ENCODE assay signal across 30 cellular contexts in genomic region chr20:45279992-45280391, GRCh38. TPM values are rescaled to one million over a fixed set of nuclear protein-coding genes. Genes with fewer than 3 reads are reported as not detected.
"Had no signal": no experiment of that assay in that cellular context is flagged by ENCODE, and none has a peak within 500 bp of the region (broad histone marks: within the 10 kb centered on the region; RNA-seq: fewer than 3 reads in every experiment).

No MANE protein-coding gene starts in this region.

- H3K4me1 Mint-ChIP-seq: activated CD4-positive, alpha-beta T cell treated with anti-CD3 and anti-CD28 coated beads for 36 hours; activated naive CD8-positive, alpha-beta T cell treated with anti-CD3 and anti-CD28 coated beads, Interleukin-2, amount 50 U/mL, for 24 hours; central memory CD8-positive, alpha-beta T cell had no signal

- H3K4me1 ChIP-seq: ascending aorta, body of pancreas, Peyer's patch had no signal

- H3K4me3 ChIP-seq: ascending aorta, body of pancreas, Peyer's patch had no signal

- DNase-seq: activated CD4-positive, alpha-beta T cell treated with anti-CD3 and anti-CD28 coated beads for 36 hours; activated CD8-positive, alpha-beta memory T cell treated with anti-CD3 and anti-CD28 coated beads, Interleukin-2, amount 50 U/mL, for 48 hours; activated CD8-positive, alpha-beta T cell treated with anti-CD3 and anti-CD28 coated beads, Interleukin-2, amount 10 ng/mL, durations not matched to agents 7 days and 5 days; activated effector memory CD4-positive, alpha-beta T cell treated with Interleukin-2 at 50 U/mL for 16 hours; activated naive CD4-positive, alpha-beta T cell; activated naive CD8-positive, alpha-beta T cell treated with anti-CD3 and anti-CD28 coated beads, Interleukin-2, amount 50 U/mL, for 24 hours; activated T-cell treated with anti-CD3 and anti-CD28 coated beads, Interleukin-2, amount 50 U/mL, for 1 hour; amniotic stem cell; body of pancreas; KG1; NCI-H1092; NCI-H1417; NCI-H1930; NCI-H2107; NCI-H2171 treated with DMSO at 0.1 percent for 48 hours; NCI-H345; NCI-H510A; NCI-H526 treated with DMSO at 0.1 percent for 48 hours; Peyer's patch; SHP77 treated with DMSO at 0.1 percent for 48 hours; T-helper 1 cell; WERI-Rb-1 had no signal

- H3K9me3 Mint-ChIP-seq: activated naive CD4-positive, alpha-beta T cell treated with anti-CD3 and anti-CD28 coated beads, Interleukin-2, amount 50 U/mL, for 72 hours; activated naive CD8-positive, alpha-beta T cell treated with anti-CD3 and anti-CD28 coated beads, Interleukin-2, amount 50 U/mL, for 24 hours; central memory CD8-positive, alpha-beta T cell had no signal

- H3K9me3 ChIP-seq: ascending aorta, body of pancreas, Peyer's patch had no signal

- H3K36me3 ChIP-seq: ascending aorta, Peyer's patch, WERI-Rb-1 had no signal

- H3K27ac Mint-ChIP-seq: activated CD4-positive, alpha-beta T cell treated with anti-CD3 and anti-CD28 coated beads for 36 hours; activated CD8-positive, alpha-beta T cell treated with anti-CD3 and anti-CD28 coated beads, Interleukin-2, amount 10 ng/mL, durations not matched to agents 7 days and 5 days; activated naive CD4-positive, alpha-beta T cell treated with anti-CD3 and anti-CD28 coated beads, Interleukin-2, amount 50 U/mL, for 72 hours; activated naive CD8-positive, alpha-beta T cell treated with anti-CD3 and anti-CD28 coated beads, Interleukin-2, amount 50 U/mL, for 24 hours had no signal

- ATAC-seq: activated CD4-positive, alpha-beta T cell treated with anti-CD3 and anti-CD28 coated beads for 36 hours; activated CD8-positive, alpha-beta T cell treated with anti-CD3 and anti-CD28 coated beads, Interleukin-2, amount 10 ng/mL, durations not matched to agents 7 days and 5 days; activated naive CD4-positive, alpha-beta T cell treated with anti-CD3 and anti-CD28 coated beads, Interleukin-2, amount 50 U/mL, for 72 hours; activated naive CD8-positive, alpha-beta T cell treated with anti-CD3 and anti-CD28 coated beads, Interleukin-2, amount 50 U/mL, for 24 hours; body of pancreas had no signal

- H3K27me3 ChIP-seq: ascending aorta, body of pancreas, Peyer's patch had no signal

- H3K36me3 Mint-ChIP-seq: activated naive CD4-positive, alpha-beta T cell treated with anti-CD3 and anti-CD28 coated beads, Interleukin-2, amount 50 U/mL, for 72 hours had no signal

- H3K4me3 Mint-ChIP-seq: activated CD4-positive, alpha-beta T cell treated with anti-CD3 and anti-CD28 coated beads for 36 hours; activated CD8-positive, alpha-beta T cell treated with anti-CD3 and anti-CD28 coated beads, Interleukin-2, amount 10 ng/mL, durations not matched to agents 7 days and 5 days; activated naive CD8-positive, alpha-beta T cell treated with anti-CD3 and anti-CD28 coated beads, Interleukin-2, amount 50 U/mL, for 24 hours; central memory CD8-positive, alpha-beta T cell had no signal

- H3K27ac ChIP-seq: ascending aorta, body of pancreas, Peyer's patch, WERI-Rb-1 had no signal

RNA-seq across cellular contexts. Expression of gene SLPI, which starts 25.6 kb away (rescaled TPM):
- total RNA-seq: activated CD4-positive, alpha-beta T cell treated with anti-CD3 and anti-CD28 coated beads for 36 hours; activated CD8-positive, alpha-beta T cell treated with anti-CD3 and anti-CD28 coated beads, Interleukin-2, amount 10 ng/mL, durations not matched to agents 7 days and 5 days; activated naive CD4-positive, alpha-beta T cell treated with anti-CD3 and anti-CD28 coated beads, Interleukin-2, amount 50 U/mL, for 72 hours; LHCN-M2; OCI-LY7; SK-MEL-5; T-helper 2 cell treated with Interferon-gamma antibody and Interleukin-4, amounts not matched to agents 100 ng/mL and 5 ng/mL, for 36 hours had no signal

RNA-seq across cellular contexts. Expression of gene RBPJL, which starts 26.6 kb away (rescaled TPM):
- total RNA-seq: activated CD4-positive, alpha-beta T cell treated with anti-CD3 and anti-CD28 coated beads for 36 hours; activated CD8-positive, alpha-beta T cell treated with anti-CD3 and anti-CD28 coated beads, Interleukin-2, amount 10 ng/mL, durations not matched to agents 7 days and 5 days; activated naive CD4-positive, alpha-beta T cell treated with anti-CD3 and anti-CD28 coated beads, Interleukin-2, amount 50 U/mL, for 72 hours; ascending aorta; LHCN-M2; M059J; OCI-LY7; Peyer's patch; SK-MEL-5; T-helper 2 cell treated with Interferon-gamma antibody and Interleukin-4, amounts not matched to agents 100 ng/mL and 5 ng/mL, for 36 hours had no signal

RNA-seq across cellular contexts. Expression of gene MATN4, which starts 28.1 kb away (rescaled TPM):
- total RNA-seq: M059J, Peyer's patch had no signal

RNA-seq across cellular contexts. Expression of gene SEMG2, which starts 58.8 kb away (rescaled TPM):
- total RNA-seq: activated CD4-positive, alpha-beta T cell treated with anti-CD3 and anti-CD28 coated beads for 36 hours; activated CD8-positive, alpha-beta T cell treated with anti-CD3 and anti-CD28 coated beads, Interleukin-2, amount 10 ng/mL, durations not matched to agents 7 days and 5 days; activated naive CD4-positive, alpha-beta T cell treated with anti-CD3 and anti-CD28 coated beads, Interleukin-2, amount 50 U/mL, for 72 hours; ascending aorta; body of pancreas; LHCN-M2; M059J; OCI-LY7; Peyer's patch; SK-MEL-5; T-helper 2 cell treated with Interferon-gamma antibody and Interleukin-4, amounts not matched to agents 100 ng/mL and 5 ng/mL, for 36 hours had no signal
